8 cellular contexts compared by ENCODE assay signal in genomic region chr6:26233608-26234420, GRCh38.
DNase-seq lines count a peak whose midpoint lies in the region; ATAC-seq and TF ChIP-seq lines count a peak whose summit lies in the region.

No MANE protein-coding gene starts in this region.

- peak; percentile 54 for ATAC-seq in activated CD8-positive, alpha-beta T cell treated with anti-CD3 and anti-CD28 coated beads for 36 hours

- peak overlapping the region; percentile 85 for H3K18ac ChIP-seq in H9 (ENCODE audit: insufficient read length, low read depth, low read length)

- H4K91ac ChIP-seq in H9 (ENCODE audit: insufficient read length, low read depth, low read length): no peak overlapping the region

- H3K23me2 ChIP-seq in H9 (ENCODE audit: insufficient read length, low read depth, low read length, poor library complexity, severe bottlenecking): peaks cover 10% of the 10 kb centered on the region

- no peaks in the 10 kb centered on the region for H3K9me3 Mint-ChIP-seq in H9
- no peaks in the 10 kb centered on the region for H3K9me3 Mint-ChIP-seq in activated CD8-positive, alpha-beta T cell treated with anti-CD3 and anti-CD28 coated beads for 36 hours

- no peak overlapping the region for H2BK15ac ChIP-seq in H9 (ENCODE audit: low read depth, low read length)

- peak overlapping the region; percentile 1 for H4K5ac ChIP-seq in H9 (ENCODE audit: insufficient read length, low read depth, low read length)

- H3K27ac ChIP-seq in H9 (ENCODE audit: insufficient read length, low read depth, low read length) (peak overlapping the region; percentile 70), muscle layer of duodenum (ENCODE audit: low read length) (peak overlapping the region; percentile 93), subcutaneous abdominal adipose tissue (ENCODE audit: low read depth, low read length) (peak overlapping the region; percentile 23)

- no peak overlapping the region for H2BK120ac ChIP-seq in H9 (ENCODE audit: low read depth, low read length, poor library complexity, severe bottlenecking)

- H3K27me3 Mint-ChIP-seq in H9 (ENCODE audit: low read depth): no peaks in the 10 kb centered on the region
- peaks cover 5% of the 10 kb centered on the region for H3K27me3 Mint-ChIP-seq in activated CD8-positive, alpha-beta T cell treated with anti-CD3 and anti-CD28 coated beads for 36 hours

- no peak overlapping the region for H3K56ac ChIP-seq in H9 (ENCODE audit: insufficient read length, low read depth, low read length)

- H4K8ac ChIP-seq in H9 (replicated peaks; ENCODE audit: insufficient read length, low read depth, low read length): no peak overlapping the region

- H3K23ac ChIP-seq in H9 (ENCODE audit: insufficient read length, low read depth, low read length): no peak overlapping the region

- intact Hi-C loops in activated CD8-positive, alpha-beta T cell treated with anti-CD3 and anti-CD28 coated beads for 36 hours (cut with micrococcal nuclease): loop anchor here (2.0 to 5.0 kb wide), 2 partner anchors 17 to 37 kb away; a partner anchor contains a TSS

- no peak overlapping the region for H2BK20ac ChIP-seq in H9 (ENCODE audit: low read depth, low read length, poor library complexity, severe bottlenecking)

- H3K4me2 ChIP-seq in H9 (ENCODE audit: insufficient read depth, insufficient read length, low read length): peak overlapping the region; percentile 94

- H3K4ac ChIP-seq in H9 (ENCODE audit: low read depth, low read length): no peak overlapping the region

- H3K4me3 ChIP-seq in NB4 (ENCODE audit: low read depth, low read length) (peak overlapping the region; percentile 76), epithelial cell of proximal tubule (ENCODE audit: low read depth, low read length) (peak overlapping the region; percentile 60), muscle layer of duodenum (ENCODE audit: low read depth in 1 of 2, low read length in 2 of 2) (peak overlapping the region; percentile 75 to 86), subcutaneous abdominal adipose tissue (ENCODE audit: low read depth in 1 of 5, low read length in 5 of 5) (peak overlapping the region; percentile 51 to 73 (median 70))

- H3K79me1 ChIP-seq in H9 (ENCODE audit: insufficient read depth, low read depth, low read length, poor library complexity, severe bottlenecking): no peaks in the 10 kb centered on the region

- WGBS in H9 (ENCODE audit: extremely low coverage, insufficient read length, low lambda C conversion rate): no CpG with 5 or more reads among the region's 34 CpGs

- H3K9ac ChIP-seq in H9 (ENCODE audit: extremely low read depth, insufficient read length, low read length) (peak overlapping the region; percentile 95), subcutaneous abdominal adipose tissue (ENCODE audit: low read length in 5 of 5) (peak overlapping the region in 4 of 5 donors; percentile 56 to 74 (median 70))

- peaks cover 3% of the 10 kb centered on the region for H4K20me1 ChIP-seq in H9 (ENCODE audit: control insufficient read depth, insufficient read depth, insufficient read length)

- peak overlapping the region; percentile 72 to 96 for H3K4me3 Mint-ChIP-seq in H9
- peak overlapping the region; percentile 75 for H3K4me3 Mint-ChIP-seq in activated CD8-positive, alpha-beta T cell treated with anti-CD3 and anti-CD28 coated beads for 36 hours

- peak; percentile 44 for DNase-seq in GM03348 (ENCODE audit: low spot score)
- peak; percentile 64 for DNase-seq in H9
- peak; percentile 92 for DNase-seq in NB4 (ENCODE audit: low read depth)
- DNase-seq in activated CD8-positive, alpha-beta T cell treated with anti-CD3 and anti-CD28 coated beads for 36 hours: peak; percentile 85
- DNase-seq in epithelial cell of proximal tubule (ENCODE audit: low read depth): no peak
- no peak for DNase-seq in nucleus accumbens (lab: John Stamatoyannopoulos, UW)

- no peak for TF ChIP-seq CTCF in H9 (conservative IDR thresholded peaks at IDR 0.05)
- no peak for TF ChIP-seq CTCF in NB4 (IDR thresholded peaks at IDR 0.05; ENCODE audit: low read depth, low read length)
- no peak for TF ChIP-seq CTCF in activated CD8-positive, alpha-beta T cell treated with anti-CD3 and anti-CD28 coated beads for 36 hours (IDR thresholded peaks at IDR 0.05)
- no peak for TF ChIP-seq CTCF in epithelial cell of proximal tubule (conservative IDR thresholded peaks at IDR 0.05; ENCODE audit: low read depth, low read length)

- no peaks in the 10 kb centered on the region for H3K9me3 ChIP-seq in H9 (ENCODE audit: control insufficient read depth, low read depth, low read length)
- no peaks in the 10 kb centered on the region for H3K9me3 ChIP-seq in muscle layer of duodenum (ENCODE audit: control insufficient read depth in 1 of 2, low read length in 2 of 2)
- H3K9me3 ChIP-seq in subcutaneous abdominal adipose tissue (ENCODE audit: control insufficient read depth in 5 of 5, low read length in 5 of 5): no peaks in the 10 kb centered on the region

- no peak overlapping the region for H2AK5ac ChIP-seq in H9 (ENCODE audit: insufficient read length, low read length)

- CTCF ChIA-PET in activated CD8-positive, alpha-beta T cell treated with anti-CD3 and anti-CD28 coated beads for 36 hours (lab: Charles Lee): interaction anchor here (0.8 to 3.0 kb wide), 9 partner anchors 10 to 74 kb away, joined by 3 to 12 read pairs (median 4); a partner anchor contains a TSS

- peak overlapping the region; percentile 88 to 97 (median 92) for H3K27ac Mint-ChIP-seq in H9
- H3K27ac Mint-ChIP-seq in activated CD8-positive, alpha-beta T cell treated with anti-CD3 and anti-CD28 coated beads for 36 hours: peak overlapping the region; percentile 99

- H2BK5ac ChIP-seq in H9 (ENCODE audit: insufficient read length, low read length): peak overlapping the region; percentile 33

- no peaks in the 10 kb centered on the region; a peak in 1 of 7 replicates for H3K36me3 Mint-ChIP-seq in H9 (ENCODE audit: insufficient read depth in 1 of 3, low read depth in 3 of 3)
- H3K36me3 Mint-ChIP-seq in activated CD8-positive, alpha-beta T cell treated with anti-CD3 and anti-CD28 coated beads for 36 hours (ENCODE audit: low read depth): peaks cover 14% of the 10 kb centered on the region

- H3K4me1 Mint-ChIP-seq in H9: peaks cover 24 to 34% of the 10 kb centered on the region in 2 experiments
- peaks cover 32% of the 10 kb centered on the region for H3K4me1 Mint-ChIP-seq in activated CD8-positive, alpha-beta T cell treated with anti-CD3 and anti-CD28 coated beads for 36 hours (ENCODE audit: low read depth)

- H3K4me1 ChIP-seq in H9 (ENCODE audit: insufficient read depth, low read length) (peaks cover 4% of the 10 kb centered on the region; the same call in 1 of the 2 replicates), muscle layer of duodenum (ENCODE audit: control insufficient read depth in 1 of 2, insufficient read depth in 2 of 2, low read length in 2 of 2) (peaks cover 0 to 20% of the 10 kb centered on the region in 2 donors), subcutaneous abdominal adipose tissue (ENCODE audit: control insufficient read depth in 5 of 5, insufficient read depth in 5 of 5, low read length in 5 of 5) (peaks cover 0 to 18% (median 14%) of the 10 kb centered on the region in 5 donors)

- no peak overlapping the region for H2BK12ac ChIP-seq in H9 (ENCODE audit: insufficient read length, low read depth, low read length)

- H3K36me3 ChIP-seq in muscle layer of duodenum (ENCODE audit: control insufficient read depth in 1 of 2, insufficient read depth in 2 of 2, low read length in 2 of 2) (no peaks in the 10 kb centered on the region), subcutaneous abdominal adipose tissue (ENCODE audit: control insufficient read depth in 5 of 5, insufficient read depth in 5 of 5, low read length in 5 of 5) (no peaks in the 10 kb centered on the region)

- peak overlapping the region; percentile 92 for H3K14ac ChIP-seq in H9 (ENCODE audit: insufficient read depth, low read length)

- peak; percentile 67 for TF ChIP-seq POLR2A in NB4 (IDR thresholded peaks at IDR 0.05; ENCODE audit: extremely low read depth, insufficient read length)

- POLR2A ChIA-PET in activated CD8-positive, alpha-beta T cell treated with anti-CD3 and anti-CD28 coated beads for 36 hours (lab: Charles Lee): interaction anchor here (0.6 to 7.6 kb wide), 58 partner anchors 10 to 1660 kb away, joined by 3 to 351 read pairs (median 6); a partner anchor contains a TSS

- no peak overlapping the region for H2AFZ ChIP-seq in H9 (ENCODE audit: low read length)

- H3T11ph ChIP-seq in H9 (ENCODE audit: low read length): no peak overlapping the region

- no peaks in the 10 kb centered on the region for H3K27me3 ChIP-seq in H9 (ENCODE audit: insufficient read depth, low read length)
- no peaks in the 10 kb centered on the region for H3K27me3 ChIP-seq in muscle layer of duodenum (ENCODE audit: low read depth, low read length)
- H3K27me3 ChIP-seq in subcutaneous abdominal adipose tissue (ENCODE audit: control insufficient read depth in 5 of 5, insufficient read depth in 4 of 5, low read length in 5 of 5): peaks cover 16 to 43% (median 26%) of the 10 kb centered on the region in 5 donors

- no peaks in the 10 kb centered on the region for H3K79me2 ChIP-seq in H9 (ENCODE audit: insufficient read depth, low read length)

Comparison
In these comparisons a context has a peak if more than half of its experiments do, and no peak if none do; other contexts are left out.
1. DNase-seq: peak in GM03348 (single experiment), H9 (single experiment), NB4 (single experiment) and activated CD8-positive, alpha-beta T cell treated with anti-CD3 and anti-CD28 coated beads for 36 hours (single experiment); none in epithelial cell of proximal tubule (single experiment) and nucleus accumbens (0 of 56).
2. H3K27ac ChIP-seq: peak in every context shown above with its lines; median percentile 93 in muscle layer of duodenum; 70 in H9; 23 in subcutaneous abdominal adipose tissue.
3. Peak in every context shown above with its lines, with median percentiles within 50 percentile points of each other: H3K4me3 ChIP-seq.